ENCODE assay signal across 8 cellular contexts in genomic region chr17:78360371-78361226, GRCh38. TPM values are rescaled to one million over a fixed set of nuclear protein-coding genes. Genes with fewer than 3 reads are reported as not detected.
DNase-seq lines count a peak whose midpoint lies in the region; ATAC-seq and TF ChIP-seq lines count a peak whose summit lies in the region.

No MANE protein-coding gene starts in this region.

- ATAC-seq in SK-N-SH treated with all-trans-retinoic acid at 6 μM for 48 hours, result peak; percentile 78

- H3K27me3 ChIP-seq in GM23248 (replicated peaks; ENCODE audit: insufficient read depth), result no peaks in the 10 kb centered on the region
- no peaks in the 10 kb centered on the region for H3K27me3 ChIP-seq in suprapubic skin

- 5 to 8% methylated on average over 31 to 34 of the region's 49 CpGs for WGBS in GM23248 (ENCODE audit: low coverage in 1 of 2, low lambda C conversion rate in 2 of 2, missing lambda C conversion rate in 2 of 2), 2 experiments
- 44% methylated on average over 3 of the region's 49 CpGs for WGBS in suprapubic skin

- TF ChIP-seq EP300 in suprapubic skin (IDR thresholded peaks at IDR 0.05), result no peak

- peak overlapping the region; percentile 88 for H3K4me3 ChIP-seq in GM23248
- H3K4me3 ChIP-seq in suprapubic skin, result peak overlapping the region; percentile 91

- no peaks in the 10 kb centered on the region for H3K9me2 ChIP-seq in GM23248 (ENCODE audit: insufficient read depth)

- peak overlapping the region; percentile 86 for H3K27ac ChIP-seq in GM23248
- peak overlapping the region; percentile 95 for H3K27ac ChIP-seq in suprapubic skin

- DNase-seq in COLO668 (lab: John Stamatoyannopoulos, UW; ENCODE audit: unreplicated experiment) (peak; percentile 89), GM23248 (peak; percentile 92), MV-4-11 (lab: John Stamatoyannopoulos, UW) (peak; percentile 65), glomerular visceral epithelial cell (ENCODE audit: extremely low spot score) (peak; percentile 91), occipital lobe (lab: John Stamatoyannopoulos, UW) (peak; percentile 46), suprapubic skin (ENCODE audit: low spot score in 2 of 2) (peak; percentile 96)
- DNase-seq in activated naive CD4-positive, alpha-beta T cell treated with anti-CD3 and anti-CD28 coated beads, Interleukin-2, amount 50 U/mL, for 16 hours, result peak; percentile 89

- in situ Hi-C loops in GM23248 (cut with MboI), result no loop called here

- H3K4me1 ChIP-seq in GM23248 (ENCODE audit: insufficient read depth), result peaks cover 28% of the 10 kb centered on the region
- H3K4me1 ChIP-seq in suprapubic skin, result peaks cover 58% of the 10 kb centered on the region

- peaks cover 9% of the 10 kb centered on the region; the same call in 1 of the 2 replicates for H4K20me1 ChIP-seq in GM23248 (ENCODE audit: insufficient read depth)

- peak overlapping the region; percentile 60 for H3K4me2 ChIP-seq in GM23248 (ENCODE audit: unreplicated experiment)

- TF ChIP-seq CTCF in suprapubic skin (IDR thresholded peaks at IDR 0.05), result peak; percentile 87 to 90

- H3K36me3 ChIP-seq in GM23248 (ENCODE audit: low read depth) (peaks cover 6% of the 10 kb centered on the region; the same call in 1 of the 2 replicates), suprapubic skin (peaks cover 12% of the 10 kb centered on the region)

- H3K9ac ChIP-seq in GM23248, result peak overlapping the region; percentile 96

- peaks cover 40% of the 10 kb centered on the region for H3K79me2 ChIP-seq in GM23248 (ENCODE audit: insufficient read depth)

- peak overlapping the region; percentile 71 for H2AFZ ChIP-seq in GM23248

- TF ChIP-seq POLR2A in suprapubic skin (IDR thresholded peaks at IDR 0.05), result no peak

- H3K9me3 ChIP-seq in GM23248 (ENCODE audit: low read depth) (no peaks in the 10 kb centered on the region), suprapubic skin (no peaks in the 10 kb centered on the region)

- H3F3A ChIP-seq in GM23248 (ENCODE audit: insufficient read depth), result peaks cover 20% of the 10 kb centered on the region

TF ChIP-seq in SK-N-SH treated with all-trans-retinoic acid at 6 μM for 48 hours, 23 proteins besides CTCF, POLR2A, EP300 and RAD21 (continues in another document):
- TF ChIP-seq CREB5 (CRISPR knock-in tag; IDR thresholded peaks at IDR 0.05; ENCODE audit: low read depth) (no peak), OSR1 (CRISPR knock-in tag; IDR thresholded peaks at IDR 0.05) (no peak), CSDC2 (CRISPR knock-in tag; IDR thresholded peaks at IDR 0.05) (no peak), ARNTL (CRISPR knock-in tag; IDR thresholded peaks at IDR 0.05; ENCODE audit: borderline replicate concordance, low read depth) (no peak), ZFP30 (CRISPR knock-in tag; IDR thresholded peaks at IDR 0.05) (peak; percentile 25; the same call in 1 of the 2 replicates), CSRNP3 (CRISPR knock-in tag; IDR thresholded peaks at IDR 0.05) (no peak), TOX (CRISPR knock-in tag; IDR thresholded peaks at IDR 0.05; ENCODE audit: borderline replicate concordance) (no peak), GLIS3 (CRISPR knock-in tag; IDR thresholded peaks at IDR 0.05) (no peak), ISL1 (CRISPR knock-in tag; IDR thresholded peaks at IDR 0.05) (no peak), ZC3H10 (CRISPR knock-in tag; IDR thresholded peaks at IDR 0.05) (no peak), ZNF8 (CRISPR knock-in tag; IDR thresholded peaks at IDR 0.05) (peak; percentile 50; the same call in 1 of the 2 replicates), TCF4 (CRISPR knock-in tag; IDR thresholded peaks at IDR 0.05; ENCODE audit: borderline replicate concordance) (no peak), ZNF565 (CRISPR knock-in tag; conservative IDR thresholded peaks at IDR 0.05; ENCODE audit: low read depth) (no peak), BACH2 (CRISPR knock-in tag; IDR thresholded peaks at IDR 0.05; ENCODE audit: borderline replicate concordance) (no peak), ZNF70 (CRISPR knock-in tag; IDR thresholded peaks at IDR 0.05) (no peak), ESRRG (CRISPR knock-in tag; IDR thresholded peaks at IDR 0.05) (no peak), PPARA (CRISPR knock-in tag; IDR thresholded peaks at IDR 0.05; ENCODE audit: borderline replicate concordance) (no peak), RARB (CRISPR knock-in tag; IDR thresholded peaks at IDR 0.05) (no peak), SNAI2 (CRISPR knock-in tag; IDR thresholded peaks at IDR 0.05) (0 out of 2 replicates have a peak, but pooled peaks have one; percentile 8), ZFP3 (CRISPR knock-in tag; IDR thresholded peaks at IDR 0.05) (no peak)
- TF ChIP-seq, protein P1, sequence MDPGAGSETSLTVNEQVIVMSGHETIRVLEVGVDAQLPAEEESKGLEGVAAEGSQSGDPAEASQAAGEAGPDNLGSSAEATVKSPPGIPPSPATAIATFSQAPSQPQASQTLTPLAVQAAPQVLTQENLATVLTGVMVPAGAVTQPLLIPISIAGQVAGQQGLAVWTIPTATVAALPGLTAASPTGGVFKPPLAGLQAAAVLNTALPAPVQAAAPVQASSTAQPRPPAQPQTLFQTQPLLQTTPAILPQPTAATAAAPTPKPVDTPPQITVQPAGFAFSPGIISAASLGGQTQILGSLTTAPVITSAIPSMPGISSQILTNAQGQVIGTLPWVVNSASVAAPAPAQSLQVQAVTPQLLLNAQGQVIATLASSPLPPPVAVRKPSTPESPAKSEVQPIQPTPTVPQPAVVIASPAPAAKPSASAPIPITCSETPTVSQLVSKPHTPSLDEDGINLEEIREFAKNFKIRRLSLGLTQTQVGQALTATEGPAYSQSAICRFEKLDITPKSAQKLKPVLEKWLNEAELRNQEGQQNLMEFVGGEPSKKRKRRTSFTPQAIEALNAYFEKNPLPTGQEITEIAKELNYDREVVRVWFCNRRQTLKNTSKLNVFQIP (CRISPR knock-in tag; IDR thresholded peaks at IDR 0.05; ENCODE audit: borderline replicate concordance, low read depth), result no peak
- TF ChIP-seq, protein P2, sequence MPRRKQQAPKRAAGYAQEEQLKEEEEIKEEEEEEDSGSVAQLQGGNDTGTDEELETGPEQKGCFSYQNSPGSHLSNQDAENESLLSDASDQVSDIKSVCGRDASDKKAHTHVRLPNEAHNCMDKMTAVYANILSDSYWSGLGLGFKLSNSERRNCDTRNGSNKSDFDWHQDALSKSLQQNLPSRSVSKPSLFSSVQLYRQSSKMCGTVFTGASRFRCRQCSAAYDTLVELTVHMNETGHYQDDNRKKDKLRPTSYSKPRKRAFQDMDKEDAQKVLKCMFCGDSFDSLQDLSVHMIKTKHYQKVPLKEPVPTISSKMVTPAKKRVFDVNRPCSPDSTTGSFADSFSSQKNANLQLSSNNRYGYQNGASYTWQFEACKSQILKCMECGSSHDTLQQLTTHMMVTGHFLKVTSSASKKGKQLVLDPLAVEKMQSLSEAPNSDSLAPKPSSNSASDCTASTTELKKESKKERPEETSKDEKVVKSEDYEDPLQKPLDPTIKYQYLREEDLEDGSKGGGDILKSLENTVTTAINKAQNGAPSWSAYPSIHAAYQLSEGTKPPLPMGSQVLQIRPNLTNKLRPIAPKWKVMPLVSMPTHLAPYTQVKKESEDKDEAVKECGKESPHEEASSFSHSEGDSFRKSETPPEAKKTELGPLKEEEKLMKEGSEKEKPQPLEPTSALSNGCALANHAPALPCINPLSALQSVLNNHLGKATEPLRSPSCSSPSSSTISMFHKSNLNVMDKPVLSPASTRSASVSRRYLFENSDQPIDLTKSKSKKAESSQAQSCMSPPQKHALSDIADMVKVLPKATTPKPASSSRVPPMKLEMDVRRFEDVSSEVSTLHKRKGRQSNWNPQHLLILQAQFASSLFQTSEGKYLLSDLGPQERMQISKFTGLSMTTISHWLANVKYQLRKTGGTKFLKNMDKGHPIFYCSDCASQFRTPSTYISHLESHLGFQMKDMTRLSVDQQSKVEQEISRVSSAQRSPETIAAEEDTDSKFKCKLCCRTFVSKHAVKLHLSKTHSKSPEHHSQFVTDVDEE (CRISPR knock-in tag; IDR thresholded peaks at IDR 0.05), result 0 out of 2 replicates have a peak, but pooled peaks have one; percentile 14

RNA-seq across cellular contexts. Expression of gene SOCS3, which starts 0.7 kb away (rescaled TPM):
- total RNA-seq in GM23248 (2014; rRNA removed; shearing (Covaris generic)), result 47.8 and 50.6 TPM in 2 replicates
- 31.2 and 31.5 TPM in 2 replicates for polyA plus RNA-seq in GM23248 (2016; fragmentation: Nextera tagmentation; extraction: Ambion mirVana)
- total RNA-seq in occipital lobe, result 8.3 TPM
- 100 to 1,000 TPM in 1 of 4 donors, 10 to 100 TPM in 3; 33.2 to 264 (median 60.9) TPM for total RNA-seq in suprapubic skin

RNA-seq across cellular contexts. Expression of gene PGS1, which starts 17.9 kb away (rescaled TPM):
- total RNA-seq in GM23248 (2014; rRNA removed; shearing (Covaris generic)), result 31.4 and 32.5 TPM in 2 replicates
- 28.6 and 30.2 TPM in 2 replicates for polyA plus RNA-seq in GM23248 (2016; fragmentation: Nextera tagmentation; extraction: Ambion mirVana)
- 39.0 TPM for total RNA-seq in occipital lobe
- 10 to 100 TPM; 23.9 to 51.7 (median 34.2) TPM for total RNA-seq in suprapubic skin

Comparison
In these comparisons a context has a peak if more than half of its experiments do, and no peak if none do; other contexts are left out.
1. Peak in every context shown above with its lines: DNase-seq, ATAC-seq, H3K4me3 ChIP-seq and H3K27ac ChIP-seq.
2. DNase-seq: peak in every context shown above with its lines; median percentile 96 in suprapubic skin; 92 in GM23248; 91 in glomerular visceral epithelial cell; 89 in COLO668; 89 in activated naive CD4-positive, alpha-beta T cell treated with anti-CD3 and anti-CD28 coated beads, Interleukin-2, amount 50 U/mL, for 16 hours; 65 in MV-4-11; 46 in occipital lobe.